In the genomic region with DNA sequence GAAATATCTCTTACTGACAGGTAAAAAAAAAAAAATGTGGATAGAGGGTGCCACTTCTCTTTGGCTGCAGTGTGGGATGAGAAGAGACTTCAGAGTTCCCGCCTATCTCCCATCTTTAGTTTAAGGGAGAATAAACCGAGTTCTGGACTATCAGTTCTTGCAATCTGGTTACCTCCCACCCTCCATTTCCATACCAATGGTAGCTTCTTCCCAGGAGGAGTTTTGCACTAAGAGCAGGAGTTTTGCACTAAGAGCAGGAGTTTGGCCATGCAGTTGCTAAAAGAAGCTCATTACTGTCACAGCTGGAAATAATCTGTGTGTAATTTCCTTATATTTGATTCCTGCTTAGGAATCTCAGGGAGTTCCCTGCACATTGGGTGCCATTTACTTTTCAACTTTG, we compare ENCODE assay signal across 1 cellular context.
TF ChIP-seq lines count a peak whose summit lies in the region.

No MANE protein-coding gene starts in this region.

TF ChIP-seq in GM23338, 12 proteins besides CTCF, POLR2A, EP300 and RAD21:
- TF ChIP-seq, protein P1, sequence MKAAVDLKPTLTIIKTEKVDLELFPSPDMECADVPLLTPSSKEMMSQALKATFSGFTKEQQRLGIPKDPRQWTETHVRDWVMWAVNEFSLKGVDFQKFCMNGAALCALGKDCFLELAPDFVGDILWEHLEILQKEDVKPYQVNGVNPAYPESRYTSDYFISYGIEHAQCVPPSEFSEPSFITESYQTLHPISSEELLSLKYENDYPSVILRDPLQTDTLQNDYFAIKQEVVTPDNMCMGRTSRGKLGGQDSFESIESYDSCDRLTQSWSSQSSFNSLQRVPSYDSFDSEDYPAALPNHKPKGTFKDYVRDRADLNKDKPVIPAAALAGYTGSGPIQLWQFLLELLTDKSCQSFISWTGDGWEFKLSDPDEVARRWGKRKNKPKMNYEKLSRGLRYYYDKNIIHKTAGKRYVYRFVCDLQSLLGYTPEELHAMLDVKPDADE (IDR thresholded peaks at IDR 0.05): no peak
- TF ChIP-seq ZNF331 (CRISPR knock-in tag; IDR thresholded peaks at IDR 0.05; ENCODE audit: low read depth) (no peak), EZH2 (IDR thresholded peaks at IDR 0.05; ENCODE audit: low read depth, unreplicated experiment) (no peak), CREB1 (CRISPR knock-in tag; IDR thresholded peaks at IDR 0.05; ENCODE audit: low read depth) (no peak), JUNB (IDR thresholded peaks at IDR 0.05; ENCODE audit: unreplicated experiment) (no peak), NANOG (IDR thresholded peaks at IDR 0.05; ENCODE audit: borderline replicate concordance) (no peak)
